In genomic region chr4:161987611-161988010, GRCh38 we compare ENCODE assay signal across 9 cellular contexts.
"Had no signal": no experiment of that assay in that cellular context is flagged by ENCODE, and none has a peak within 500 bp of the region (broad histone marks: within the 10 kb centered on the region; RNA-seq: fewer than 3 reads in every experiment).

No MANE protein-coding gene starts in this region.

- H3K27ac ChIP-seq: HL-60, KMS-11 had no signal

- H3K4me2 ChIP-seq: KMS-11 had no signal

- H3K36me3 Mint-ChIP-seq: IgD-negative memory B cell had no signal

- H3K27ac Mint-ChIP-seq: H9, HFFc6, IgD-negative memory B cell had no signal

- H3K27me3 Mint-ChIP-seq: IgD-negative memory B cell had no signal

- H3K9me3 Mint-ChIP-seq: H9 had no signal

- ATAC-seq: HepG2 had no signal

- H3K4me1 Mint-ChIP-seq: IgD-negative memory B cell had no signal

- DNase-seq: GOT3, H9, HCEC 1CT, HFFc6, KBM-7 had no signal

- H3K4me3 Mint-ChIP-seq: H9, HFFc6, IgD-negative memory B cell had no signal

- H3K9ac ChIP-seq: KMS-11 had no signal
